8 cellular contexts compared by ENCODE assay signal in the genomic region with DNA sequence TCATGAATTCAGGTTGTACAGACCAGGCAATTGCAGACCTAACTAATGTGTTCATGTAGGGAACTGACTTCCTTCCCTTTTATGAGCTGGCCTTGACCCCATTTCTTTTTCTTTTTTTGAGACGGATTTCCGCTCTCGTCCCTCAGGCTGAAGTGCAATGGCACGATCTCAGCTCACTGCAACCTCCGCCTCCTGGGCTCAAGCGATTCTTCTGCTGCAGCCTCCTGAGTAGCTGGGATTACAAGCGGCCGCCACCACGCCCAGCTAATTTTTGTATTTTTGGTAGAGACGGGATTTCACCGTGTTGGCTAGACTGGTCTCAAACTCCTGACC. TPM values are rescaled to one million over a fixed set of nuclear protein-coding genes. Genes with fewer than 3 reads are reported as not detected.
DNase-seq lines count a peak whose midpoint lies in the region; ATAC-seq and TF ChIP-seq lines count a peak whose summit lies in the region.
"Not testable (repeated sequence)": the region's sequence is repeated elsewhere in the genome, so short reads cannot be mapped to it uniquely, and the experiment has no call there.

No MANE protein-coding gene starts in this region.

- in situ Hi-C loops in GM23248 (cut with MboI) = not testable (repeated sequence)

- H3K27ac Mint-ChIP-seq in T-helper 2 cell treated with Interferon-gamma antibody and Interleukin-4, amounts not matched to agents 5 μg/mL and 100 μg/mL, for 36 hours = not testable (repeated sequence)
- peak overlapping the region; percentile 54 for H3K27ac Mint-ChIP-seq in activated T-cell treated with anti-CD3 and anti-CD28 coated beads, Interleukin-2, amount 50 U/mL, for 72 hours
- H3K27ac Mint-ChIP-seq in natural killer cell treated with Interleukin-12 subunit alpha and Interleukin-12 subunit beta and Interleukin-15 and Interleukin-18, amount 100 ng/mL, for 72 hours = peak overlapping the region; percentile 88 to 91
- H3K27ac Mint-ChIP-seq in stimulated activated effector memory CD8-positive, alpha-beta T cell treated with anti-CD3 and anti-CD28 coated beads, Interleukin-12 subunit alpha, Interleukin-12 subunit beta, amount 100 ng/mL, for 72 hours = peak overlapping the region; percentile 90

- H3K9me2 ChIP-seq in GM23248 (ENCODE audit: insufficient read depth) = not testable (repeated sequence)

- H3K4me1 Mint-ChIP-seq in T-helper 2 cell treated with Interferon-gamma antibody and Interleukin-4, amounts not matched to agents 5 μg/mL and 100 μg/mL, for 36 hours (ENCODE audit: low read depth) = peaks cover 35% of the 10 kb centered on the region
- peaks cover 38% of the 10 kb centered on the region for H3K4me1 Mint-ChIP-seq in activated T-cell treated with anti-CD3 and anti-CD28 coated beads, Interleukin-2, amount 50 U/mL, for 72 hours (ENCODE audit: low read depth)
- peaks cover 43 to 52% of the 10 kb centered on the region in 2 donors for H3K4me1 Mint-ChIP-seq in natural killer cell treated with Interleukin-12 subunit alpha and Interleukin-12 subunit beta and Interleukin-15 and Interleukin-18, amount 100 ng/mL, for 72 hours (ENCODE audit: low read depth in 2 of 2)
- H3K4me1 Mint-ChIP-seq in stimulated activated effector memory CD8-positive, alpha-beta T cell treated with anti-CD3 and anti-CD28 coated beads, Interleukin-12 subunit alpha, Interleukin-12 subunit beta, amount 100 ng/mL, for 72 hours = peaks cover 64% of the 10 kb centered on the region

- H3K36me3 Mint-ChIP-seq in T-helper 2 cell treated with Interferon-gamma antibody and Interleukin-4, amounts not matched to agents 5 μg/mL and 100 μg/mL, for 36 hours (ENCODE audit: low read depth) = peaks cover 48% of the 10 kb centered on the region
- peaks cover 12 to 25% of the 10 kb centered on the region in 2 donors for H3K36me3 Mint-ChIP-seq in activated T-cell treated with anti-CD3 and anti-CD28 coated beads, Interleukin-2, amount 50 U/mL, for 72 hours (ENCODE audit: insufficient read depth in 2 of 2)
- peaks cover 23% of the 10 kb centered on the region for H3K36me3 Mint-ChIP-seq in natural killer cell treated with Interleukin-12 subunit alpha and Interleukin-12 subunit beta and Interleukin-15 and Interleukin-18, amount 100 ng/mL, for 72 hours
- peaks cover 72% of the 10 kb centered on the region for H3K36me3 Mint-ChIP-seq in stimulated activated effector memory CD8-positive, alpha-beta T cell treated with anti-CD3 and anti-CD28 coated beads, Interleukin-12 subunit alpha, Interleukin-12 subunit beta, amount 100 ng/mL, for 72 hours

- not testable (repeated sequence) for H3K27me3 ChIP-seq in GM23248 (replicated peaks; ENCODE audit: insufficient read depth); heart left ventricle

- DNase-seq in GM23248; T-helper 2 cell treated with Interferon-gamma antibody and Interleukin-4, amounts not matched to agents 5 μg/mL and 100 μg/mL, for 36 hours (ENCODE audit: low spot score); activated T-cell treated with anti-CD3 and anti-CD28 coated beads, Interleukin-2, amount 50 U/mL, for 72 hours; heart left ventricle; natural killer cell treated with Interleukin-12 subunit alpha and Interleukin-12 subunit beta and Interleukin-15 and Interleukin-18, amount 100 ng/mL, for 72 hours (ENCODE audit: low spot score); stimulated activated effector memory CD8-positive, alpha-beta T cell treated with anti-CD3 and anti-CD28 coated beads, Interleukin-12 subunit alpha, Interleukin-12 subunit beta, amount 100 ng/mL, for 72 hours (ENCODE audit: low spot score in 2 of 2): not testable (repeated sequence)

- TF ChIP-seq CTCF in 22Rv1 (IDR thresholded peaks at IDR 0.05); heart left ventricle (IDR thresholded peaks at IDR 0.05): not testable (repeated sequence)

- not testable (repeated sequence) for H3K9me3 ChIP-seq in GM23248 (ENCODE audit: low read depth); heart left ventricle

- H3K27me3 Mint-ChIP-seq in T-helper 2 cell treated with Interferon-gamma antibody and Interleukin-4, amounts not matched to agents 5 μg/mL and 100 μg/mL, for 36 hours (ENCODE audit: low read depth); activated T-cell treated with anti-CD3 and anti-CD28 coated beads, Interleukin-2, amount 50 U/mL, for 72 hours (ENCODE audit: low read depth); natural killer cell treated with Interleukin-12 subunit alpha and Interleukin-12 subunit beta and Interleukin-15 and Interleukin-18, amount 100 ng/mL, for 72 hours: not testable (repeated sequence)

- H3K79me2 ChIP-seq in GM23248 (ENCODE audit: insufficient read depth) = peaks cover 90% of the 10 kb centered on the region

- not testable (repeated sequence) for TF ChIP-seq POLR2A in heart left ventricle (IDR thresholded peaks at IDR 0.05)

- peaks cover 46% of the 10 kb centered on the region for H3F3A ChIP-seq in GM23248 (ENCODE audit: insufficient read depth)

- H3K9me3 Mint-ChIP-seq in T-helper 2 cell treated with Interferon-gamma antibody and Interleukin-4, amounts not matched to agents 5 μg/mL and 100 μg/mL, for 36 hours; activated T-cell treated with anti-CD3 and anti-CD28 coated beads, Interleukin-2, amount 50 U/mL, for 72 hours; natural killer cell treated with Interleukin-12 subunit alpha and Interleukin-12 subunit beta and Interleukin-15 and Interleukin-18, amount 100 ng/mL, for 72 hours; stimulated activated effector memory CD8-positive, alpha-beta T cell treated with anti-CD3 and anti-CD28 coated beads, Interleukin-12 subunit alpha, Interleukin-12 subunit beta, amount 100 ng/mL, for 72 hours: not testable (repeated sequence)

- not testable (repeated sequence) for H4K20me1 ChIP-seq in GM23248 (ENCODE audit: insufficient read depth)

- peak overlapping the region; percentile 90; the same call in 1 of the 2 replicates for H3K9ac ChIP-seq in GM23248

- H3K4me3 Mint-ChIP-seq in T-helper 2 cell treated with Interferon-gamma antibody and Interleukin-4, amounts not matched to agents 5 μg/mL and 100 μg/mL, for 36 hours = peak overlapping the region; percentile 21
- H3K4me3 Mint-ChIP-seq in activated T-cell treated with anti-CD3 and anti-CD28 coated beads, Interleukin-2, amount 50 U/mL, for 72 hours = peak overlapping the region; percentile 40 to 74
- H3K4me3 Mint-ChIP-seq in natural killer cell treated with Interleukin-12 subunit alpha and Interleukin-12 subunit beta and Interleukin-15 and Interleukin-18, amount 100 ng/mL, for 72 hours = peak overlapping the region; percentile 94
- peak overlapping the region; percentile 87 for H3K4me3 Mint-ChIP-seq in stimulated activated effector memory CD8-positive, alpha-beta T cell treated with anti-CD3 and anti-CD28 coated beads, Interleukin-12 subunit alpha, Interleukin-12 subunit beta, amount 100 ng/mL, for 72 hours

- H3K27ac ChIP-seq in 22Rv1 = peak overlapping the region; percentile 89
- peak overlapping the region; percentile 67; the same call in 1 of the 2 replicates for H3K27ac ChIP-seq in GM23248
- H3K27ac ChIP-seq in cingulate gyrus (ENCODE audit: low read depth, low read length) = peak overlapping the region; percentile 76
- peak overlapping the region in 11 of 12 donors; percentile 80 to 94 (median 88) for H3K27ac ChIP-seq in heart left ventricle

- H2AFZ ChIP-seq in GM23248 = not testable (repeated sequence)

- peak overlapping the region; percentile 99 for H3K4me2 ChIP-seq in GM23248 (ENCODE audit: unreplicated experiment)

- ATAC-seq in activated T-cell treated with anti-CD3 and anti-CD28 coated beads, Interleukin-2, amount 50 U/mL, for 72 hours (replicated peaks in 1 of 2); heart left ventricle; natural killer cell treated with Interleukin-12 subunit alpha and Interleukin-12 subunit beta and Interleukin-15 and Interleukin-18, amount 100 ng/mL, for 72 hours; stimulated activated effector memory CD8-positive, alpha-beta T cell treated with anti-CD3 and anti-CD28 coated beads, Interleukin-12 subunit alpha, Interleukin-12 subunit beta, amount 100 ng/mL, for 72 hours: not testable (repeated sequence)

- H3K36me3 ChIP-seq in GM23248 (ENCODE audit: low read depth) (peaks cover 53% of the 10 kb centered on the region), heart left ventricle (peaks cover 0 to 57% (median 54%) of the 10 kb centered on the region in 9 donors)

- peak overlapping the region; percentile 80; the same call in 1 of the 2 replicates for H3K4me3 ChIP-seq in GM23248
- H3K4me3 ChIP-seq in heart left ventricle = peak overlapping the region in 7 of 12 donors; percentile 58 to 88 (median 77)

- H3K4me1 ChIP-seq in GM23248 (ENCODE audit: insufficient read depth) (peaks cover 30% of the 10 kb centered on the region), heart left ventricle (peaks cover 0 to 48% (median 33%) of the 10 kb centered on the region in 12 donors)

- WGBS in GM23248 (ENCODE audit: low coverage in 1 of 2, low lambda C conversion rate in 2 of 2, missing lambda C conversion rate in 2 of 2), 2 experiments = 64 to 71% methylated on average over 11 of the region's 11 CpGs
- 68 to 78% (median 71%) methylated on average over 11 of the region's 11 CpGs for WGBS in heart left ventricle, 4 donors

- intact Hi-C loops in heart left ventricle (cut with DNase I) = loop anchor here in 3 of 10 donors (5.0 kb wide), 4 partner anchors 71 to 191 kb away; partner anchors contain the start of genes RILPL1 (in 1 of the 3) and TMED2 (in 1 of the 3)

RNA-seq across cellular contexts. Expression of gene KMT5A, which starts 7.1 kb away (rescaled TPM):
- 53.6 and 78.6 TPM in 2 replicates for total RNA-seq in GM23248 (2014; rRNA removed; shearing (Covaris generic))
- polyA plus RNA-seq in GM23248 (2016; fragmentation: Nextera tagmentation; extraction: Ambion mirVana) (20.6 and 21.3 TPM in 2 replicates), heart left ventricle (10 to 100 TPM; 14.3 to 30.6 TPM)
- total RNA-seq in activated T-cell treated with anti-CD3 and anti-CD28 coated beads, Interleukin-2, amount 50 U/mL, for 72 hours = 10 to 100 TPM; 67.4 to 83.7 TPM
- total RNA-seq in heart left ventricle = 10 to 100 TPM; 26.8 to 37.7 (median 28.7) TPM
- 10 to 100 TPM; 67.2 to 95.6 TPM for total RNA-seq in natural killer cell treated with Interleukin-12 subunit alpha and Interleukin-12 subunit beta and Interleukin-15 and Interleukin-18, amount 100 ng/mL, for 72 hours

RNA-seq across cellular contexts. Expression of gene SBNO1, which starts 26.4 kb away (rescaled TPM):
- 17.6 and 19.1 TPM in 2 replicates for total RNA-seq in GM23248 (2014; rRNA removed; shearing (Covaris generic))
- polyA plus RNA-seq in GM23248 (2016; fragmentation: Nextera tagmentation; extraction: Ambion mirVana) (22.4 and 23.6 TPM in 2 replicates), heart left ventricle (10 to 100 TPM in 1 of 2 donors, 1 to 10 TPM in 1; 6.3 to 12.3 TPM)
- total RNA-seq in activated T-cell treated with anti-CD3 and anti-CD28 coated beads, Interleukin-2, amount 50 U/mL, for 72 hours = 10 to 100 TPM; 38.5 to 41.6 TPM
- total RNA-seq in heart left ventricle = 10 to 100 TPM; 17.2 to 33.8 (median 27.9) TPM
- total RNA-seq in natural killer cell treated with Interleukin-12 subunit alpha and Interleukin-12 subunit beta and Interleukin-15 and Interleukin-18, amount 100 ng/mL, for 72 hours = 10 to 100 TPM; 44.8 to 49.0 TPM

RNA-seq across cellular contexts. Expression of gene RILPL2, which starts 45.4 kb away (rescaled TPM):
- total RNA-seq in GM23248 (2014; rRNA removed; shearing (Covaris generic)) = 2.5 and 2.8 TPM in 2 replicates
- 4.1 and 4.4 TPM in 2 replicates for polyA plus RNA-seq in GM23248 (2016; fragmentation: Nextera tagmentation; extraction: Ambion mirVana)
- total RNA-seq in activated T-cell treated with anti-CD3 and anti-CD28 coated beads, Interleukin-2, amount 50 U/mL, for 72 hours = 10 to 100 TPM; 13.6 to 13.9 TPM
- 1 to 10 TPM; 1.6 to 3.4 (median 2.1) TPM for total RNA-seq in heart left ventricle
- polyA plus RNA-seq in heart left ventricle = 1 to 10 TPM; 2.2 to 3.2 TPM
- 10 to 100 TPM in 1 of 2 donors, 1 to 10 TPM in 1; 9.7 to 12.2 TPM for total RNA-seq in natural killer cell treated with Interleukin-12 subunit alpha and Interleukin-12 subunit beta and Interleukin-15 and Interleukin-18, amount 100 ng/mL, for 72 hours

Comparison
In these comparisons a context has a peak if more than half of its experiments do, and no peak if none do; other contexts are left out.
1. H3K4me3 Mint-ChIP-seq: peak in every context shown above with its lines; median percentile 94 in natural killer cell treated with Interleukin-12 subunit alpha and Interleukin-12 subunit beta and Interleukin-15 and Interleukin-18, amount 100 ng/mL, for 72 hours; 87 in stimulated activated effector memory CD8-positive, alpha-beta T cell treated with anti-CD3 and anti-CD28 coated beads, Interleukin-12 subunit alpha, Interleukin-12 subunit beta, amount 100 ng/mL, for 72 hours; 57 in activated T-cell treated with anti-CD3 and anti-CD28 coated beads, Interleukin-2, amount 50 U/mL, for 72 hours; 21 in T-helper 2 cell treated with Interferon-gamma antibody and Interleukin-4, amounts not matched to agents 5 μg/mL and 100 μg/mL, for 36 hours.